ENCODE assay signal across 15 cellular contexts in the genomic region with DNA sequence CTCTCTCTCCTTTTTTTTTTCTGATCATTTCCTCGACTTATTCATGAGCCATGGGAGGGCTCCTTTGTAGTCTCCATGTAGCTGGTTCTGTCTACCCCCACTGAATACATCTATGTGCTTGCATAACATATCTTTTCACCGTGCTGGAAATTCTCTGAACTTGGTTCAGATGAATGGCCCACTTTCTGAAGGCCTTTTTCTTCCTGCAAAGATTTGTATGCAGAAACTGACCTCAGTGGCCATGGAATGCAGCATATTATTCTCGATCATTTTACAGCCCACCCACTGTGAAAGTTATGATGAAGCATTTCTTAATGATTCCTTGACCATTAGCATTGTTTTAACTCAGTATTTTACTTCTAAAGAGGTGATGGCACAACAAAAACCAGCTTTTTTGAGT.
DNase-seq lines count a peak whose midpoint lies in the region; TF ChIP-seq lines count a peak whose summit lies in the region.
"Had no signal": no experiment of that assay in that cellular context is flagged by ENCODE, and none has a peak within 500 bp of the region (broad histone marks: within the 10 kb centered on the region; RNA-seq: fewer than 3 reads in every experiment).

No MANE protein-coding gene starts in this region.

- no peak overlapping the region for H3K4me3 ChIP-seq in A673 (ENCODE audit: low read depth, low read length, poor library complexity, severe bottlenecking)
- H3K4me3 ChIP-seq: BLaER1, Peyer's patch had no signal

- peaks cover 11% of the 10 kb centered on the region for H3K4me1 ChIP-seq in A673 (ENCODE audit: insufficient read depth, low read length, poor library complexity, severe bottlenecking)
- H3K4me1 ChIP-seq: BLaER1, Peyer's patch had no signal

- intact Hi-C loops in A673 (cut with micrococcal nuclease; ENCODE audit: unreplicated experiment), result no loop called here

- peak overlapping the region; percentile 10 for H3K27ac ChIP-seq in A673 (ENCODE audit: low read depth, low read length, poor library complexity, severe bottlenecking)
- H3K27ac ChIP-seq: BLaER1, Peyer's patch had no signal

- no peaks in the 10 kb centered on the region for H3K9me3 ChIP-seq in A673 (ENCODE audit: low read depth, low read length, poor library complexity, severe bottlenecking)
- H3K9me3 ChIP-seq: BLaER1, Peyer's patch had no signal

- BruUV-seq in A673 (replicated peaks; lab: Mats Ljungman, UMichigan), result no TSS peak

- H3K27me3 ChIP-seq in A673 (replicated peaks; ENCODE audit: insufficient read depth, low read depth, low read length, poor library complexity), result no peaks in the 10 kb centered on the region
- H3K27me3 ChIP-seq: BLaER1, Peyer's patch had no signal

- DNase-seq in A673 (ENCODE audit: low spot score) (peak; percentile 35), HCEC 1CT (peak; percentile 32), astrocyte of the hippocampus (ENCODE audit: low read depth, low spot score) (peak; percentile 60), kidney tubule cell (ENCODE audit: low spot score) (peak; percentile 7), SK-N-DZ (ENCODE audit: low spot score) (no peak), GM10266 (ENCODE audit: extremely low spot score) (no peak)
- DNase-seq in activated naive CD4-positive, alpha-beta T cell treated with anti-CD3 and anti-CD28 coated beads, Interleukin-2, amount 50 U/mL, for 16 hours, result no peak
- no peak for DNase-seq in activated naive CD4-positive, alpha-beta T cell treated with Interleukin-2 at 50 U/mL for 16 hours
- DNase-seq: activated CD8-positive, alpha-beta T cell treated with anti-CD3 and anti-CD28 coated beads, Interleukin-2, amount 10 ng/mL, durations not matched to agents 7 days and 5 days; activated naive CD4-positive, alpha-beta T cell; dermis blood vessel endothelial cell; left colon; nephron progenitor cell; Peyer's patch had no signal

- POLR2A ChIA-PET in A673 (lab: Charles Lee; ENCODE audit: low non-redundant PET), result no interaction called here

- CTCF ChIA-PET in A673 (lab: Charles Lee), result no interaction called here

- peaks cover under 1% of the 10 kb centered on the region for H3K36me3 ChIP-seq in A673 (ENCODE audit: insufficient read depth, low read length, poor library complexity, severe bottlenecking)
- H3K36me3 ChIP-seq: BLaER1, Peyer's patch had no signal

- no peak for TF ChIP-seq CTCF in A673 (conservative IDR thresholded peaks at IDR 0.05; ENCODE audit: low read depth, low read length)
- TF ChIP-seq CTCF in GM10266 (IDR thresholded peaks at IDR 0.05; ENCODE audit: control insufficient read depth, insufficient read depth, low read depth, missing control alignments), result no peak

Comparison
In these comparisons a context has a peak if more than half of its experiments do, and no peak if none do; other contexts are left out.
1. DNase-seq: peak in A673 (single experiment), HCEC 1CT (single experiment), astrocyte of the hippocampus (single experiment) and kidney tubule cell (single experiment); none in activated naive CD4-positive, alpha-beta T cell treated with anti-CD3 and anti-CD28 coated beads, Interleukin-2, amount 50 U/mL, for 16 hours (single experiment), activated naive CD4-positive, alpha-beta T cell treated with Interleukin-2 at 50 U/mL for 16 hours (single experiment), SK-N-DZ (single experiment) and GM10266 (single experiment).